ENCODE assay signal across 18 cellular contexts in the genomic region with DNA sequence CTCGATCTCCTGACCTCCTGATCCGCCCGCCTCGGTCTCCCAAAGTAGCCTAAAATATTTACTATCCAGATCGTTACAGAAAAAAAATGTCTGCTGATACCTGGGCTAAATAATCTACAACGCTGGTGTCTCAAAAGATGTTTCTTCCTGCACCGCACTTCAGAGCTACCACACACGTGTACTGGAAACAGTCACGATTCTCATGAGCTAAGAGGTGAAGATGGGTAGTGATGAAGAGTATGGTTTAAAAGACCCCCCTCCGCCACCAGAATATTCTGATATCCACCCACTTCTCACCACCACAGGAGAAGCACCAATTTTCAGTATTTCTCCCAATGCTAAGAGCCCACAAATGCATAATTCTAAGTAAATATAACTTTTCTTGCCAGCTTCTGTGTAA. TPM values are rescaled to one million over a fixed set of nuclear protein-coding genes. Genes with fewer than 3 reads are reported as not detected.
DNase-seq lines count a peak whose midpoint lies in the region; ATAC-seq and TF ChIP-seq lines count a peak whose summit lies in the region.
"Had no signal": no experiment of that assay in that cellular context is flagged by ENCODE, and none has a peak within 500 bp of the region (broad histone marks: within the 10 kb centered on the region; RNA-seq: fewer than 3 reads in every experiment).

No MANE protein-coding gene starts in this region.

- ATAC-seq in activated CD8-positive, alpha-beta T cell treated with anti-CD3 and anti-CD28 coated beads for 36 hours: peak; percentile 45
- no peak for ATAC-seq in naive thymus-derived CD4-positive, alpha-beta T cell
- ATAC-seq in Right ventricle myocardium superior (ENCODE audit: poor library complexity): no peak
- ATAC-seq: A549, heart left ventricle, HepG2, left lung had no signal

- peaks cover 35 to 37% of the 10 kb centered on the region in 2 donors for H3K36me3 Mint-ChIP-seq in CD4-positive, alpha-beta memory T cell
- peaks cover 65% of the 10 kb centered on the region for H3K36me3 Mint-ChIP-seq in activated CD8-positive, alpha-beta T cell treated with anti-CD3 and anti-CD28 coated beads for 36 hours (ENCODE audit: low read depth)
- H3K36me3 Mint-ChIP-seq in naive thymus-derived CD4-positive, alpha-beta T cell: peaks cover 14 to 65% (median 42%) of the 10 kb centered on the region in 5 donors

- peaks cover 26 to 61% (median 33%) of the 10 kb centered on the region in 4 donors for H3K4me1 Mint-ChIP-seq in CD4-positive, alpha-beta memory T cell
- peaks cover 73% of the 10 kb centered on the region for H3K4me1 Mint-ChIP-seq in activated CD8-positive, alpha-beta T cell treated with anti-CD3 and anti-CD28 coated beads for 36 hours (ENCODE audit: low read depth)
- peaks cover 29 to 82% (median 75%) of the 10 kb centered on the region in 7 donors for H3K4me1 Mint-ChIP-seq in naive thymus-derived CD4-positive, alpha-beta T cell

- H3K27me3 Mint-ChIP-seq in CD4-positive, alpha-beta memory T cell: no peaks in the 10 kb centered on the region
- no peaks in the 10 kb centered on the region for H3K27me3 Mint-ChIP-seq in activated CD8-positive, alpha-beta T cell treated with anti-CD3 and anti-CD28 coated beads for 36 hours
- no peaks in the 10 kb centered on the region for H3K27me3 Mint-ChIP-seq in naive thymus-derived CD4-positive, alpha-beta T cell
- H3K27me3 Mint-ChIP-seq: dendritic cell treated with granulocyte-macrophage colony-stimulating factor and Interleukin-4, amounts not matched to agents 40 ng/mL and 50 ng/mL, for 4 days had no signal

- H3K27me3 ChIP-seq in CD4-positive, alpha-beta memory T cell (ENCODE audit: insufficient read depth, low read length): no peaks in the 10 kb centered on the region
- H3K27me3 ChIP-seq in naive thymus-derived CD4-positive, alpha-beta T cell (ENCODE audit: control insufficient read depth in 2 of 2, insufficient read depth in 2 of 2, low read length in 2 of 2): no peaks in the 10 kb centered on the region
- H3K27me3 ChIP-seq: BE2C, cardiac muscle cell, heart left ventricle, left lung had no signal

- CTCF ChIA-PET in CD4-positive, alpha-beta memory T cell (lab: Charles Lee; ENCODE audit: partially characterized antibody): interaction anchor here (0.6 to 2.2 kb wide), 9 partner anchors 8 to 213 kb away, joined by 3 to 29 read pairs (median 6); a partner anchor contains a TSS
- CTCF ChIA-PET in activated CD8-positive, alpha-beta T cell treated with anti-CD3 and anti-CD28 coated beads for 36 hours (lab: Charles Lee): interaction anchor here (0.7 to 11.7 kb wide), 12 partner anchors 8 to 202 kb away, joined by 3 to 239 read pairs (median 6); a partner anchor contains a TSS
- CTCF ChIA-PET in naive thymus-derived CD4-positive, alpha-beta T cell (lab: Charles Lee): interaction anchor here (0.6 to 2.2 kb wide), 5 partner anchors 9 to 175 kb away, joined by 3 to 21 read pairs (median 5); no protein-coding TSS in a partner anchor

- H3K4me1 ChIP-seq in CD4-positive, alpha-beta memory T cell (ENCODE audit: insufficient read depth, low read length): peaks cover 21% of the 10 kb centered on the region
- H3K4me1 ChIP-seq in naive thymus-derived CD4-positive, alpha-beta T cell (ENCODE audit: control insufficient read depth in 2 of 2, insufficient read depth in 2 of 2, low read length in 2 of 2): peaks cover 10 to 44% of the 10 kb centered on the region in 2 donors
- H3K4me1 ChIP-seq: A549, BE2C, left lung had no signal

- DNase-seq in activated CD4-positive, alpha-beta T cell treated with anti-CD3 and anti-CD28 coated beads for 48 hours: peak; percentile 36
- DNase-seq in activated CD4-positive, alpha-beta T cell treated with anti-CD3 and anti-CD28 coated beads for 1 hour: no peak
- no peak for DNase-seq in CD4-positive, alpha-beta memory T cell
- peak; percentile 46 for DNase-seq in activated CD8-positive, alpha-beta T cell treated with anti-CD3 and anti-CD28 coated beads for 36 hours
- DNase-seq in naive thymus-derived CD4-positive, alpha-beta T cell: no peak
- no peak for DNase-seq in caudate nucleus (lab: John Stamatoyannopoulos, UW)
- no peak for DNase-seq in NOMO-1 treated with DMSO at 0.1 percent for 48 hours (lab: John Stamatoyannopoulos, UW; ENCODE audit: unreplicated experiment)
- DNase-seq in Right ventricle myocardium superior: no peak
- DNase-seq: BE2C; heart left ventricle; HFFc6; left lung; stimulated activated CD4-positive, alpha-beta T cell treated with anti-CD3 and anti-CD28 coated beads, Interleukin-4, amount 100 ng/mL, for 1 hour; T1000 had no signal

- H3K27ac Mint-ChIP-seq in CD4-positive, alpha-beta memory T cell: peak overlapping the region; percentile 43 to 87 (median 82)
- peak overlapping the region; percentile 89 for H3K27ac Mint-ChIP-seq in activated CD8-positive, alpha-beta T cell treated with anti-CD3 and anti-CD28 coated beads for 36 hours
- peak overlapping the region; percentile 81 to 97 (median 93) for H3K27ac Mint-ChIP-seq in naive thymus-derived CD4-positive, alpha-beta T cell
- H3K27ac Mint-ChIP-seq: dendritic cell treated with granulocyte-macrophage colony-stimulating factor and Interleukin-4, amounts not matched to agents 40 ng/mL and 50 ng/mL, for 4 days had no signal

- intact Hi-C loops in CD4-positive, alpha-beta memory T cell (cut with micrococcal nuclease): no loop called here
- intact Hi-C loops in activated CD8-positive, alpha-beta T cell treated with anti-CD3 and anti-CD28 coated beads for 36 hours (cut with micrococcal nuclease): loop anchor here (5.0 kb wide), 1 partner anchor 84 kb away; a partner anchor contains a TSS
- intact Hi-C loops in naive thymus-derived CD4-positive, alpha-beta T cell (cut with micrococcal nuclease): loop anchor here in 1 of 2 donors (5.0 kb wide), 1 partner anchor 36 kb away; no protein-coding TSS in a partner anchor
- intact Hi-C loops in Right ventricle myocardium superior (cut with DNase I): no loop called here

- H3K9me3 Mint-ChIP-seq in CD4-positive, alpha-beta memory T cell: peaks cover 0 to 4% (median 0%) of the 10 kb centered on the region in 8 donors
- peaks cover 4% of the 10 kb centered on the region for H3K9me3 Mint-ChIP-seq in activated CD8-positive, alpha-beta T cell treated with anti-CD3 and anti-CD28 coated beads for 36 hours
- peaks cover 0 to 6% (median 0%) of the 10 kb centered on the region in 11 donors for H3K9me3 Mint-ChIP-seq in naive thymus-derived CD4-positive, alpha-beta T cell
- H3K9me3 Mint-ChIP-seq: dendritic cell treated with granulocyte-macrophage colony-stimulating factor and Interleukin-4, amounts not matched to agents 40 ng/mL and 50 ng/mL, for 4 days; HFFc6 had no signal

- H3K4me3 ChIP-seq in CD4-positive, alpha-beta memory T cell (ENCODE audit: low read length in 2 of 2): no peak overlapping the region
- H3K4me3 ChIP-seq in naive thymus-derived CD4-positive, alpha-beta T cell (ENCODE audit: low read length): no peak overlapping the region
- H3K4me3 ChIP-seq: A549, cardiac muscle cell, heart left ventricle, left lung had no signal

- H3K4me3 Mint-ChIP-seq in CD4-positive, alpha-beta memory T cell: peak overlapping the region in 2 of 8 donors; percentile 57 to 61
- H3K4me3 Mint-ChIP-seq in activated CD8-positive, alpha-beta T cell treated with anti-CD3 and anti-CD28 coated beads for 36 hours: peak overlapping the region; percentile 45
- H3K4me3 Mint-ChIP-seq in naive thymus-derived CD4-positive, alpha-beta T cell: peak overlapping the region; percentile 27 to 76 (median 58)
- H3K4me3 Mint-ChIP-seq: dendritic cell treated with granulocyte-macrophage colony-stimulating factor and Interleukin-4, amounts not matched to agents 40 ng/mL and 50 ng/mL, for 4 days; HFFc6 had no signal

- no peaks in the 10 kb centered on the region for H3K9me3 ChIP-seq in CD4-positive, alpha-beta memory T cell (ENCODE audit: control insufficient read depth in 1 of 2, low read length in 2 of 2)
- no peaks in the 10 kb centered on the region for H3K9me3 ChIP-seq in naive thymus-derived CD4-positive, alpha-beta T cell (ENCODE audit: control insufficient read depth in 2 of 3, low read length in 3 of 3)
- H3K9me3 ChIP-seq: A549, BE2C, heart left ventricle, left lung had no signal

- TF ChIP-seq CTCF in activated CD8-positive, alpha-beta T cell treated with anti-CD3 and anti-CD28 coated beads for 36 hours (IDR thresholded peaks at IDR 0.05): no peak

- H3K27ac ChIP-seq in CD4-positive, alpha-beta memory T cell (ENCODE audit: low read depth, low read length): no peak overlapping the region
- no peak overlapping the region for H3K27ac ChIP-seq in naive thymus-derived CD4-positive, alpha-beta T cell (ENCODE audit: low read depth, low read length)
- H3K27ac ChIP-seq in caudate nucleus (ENCODE audit: low read depth, low read length): no peak overlapping the region
- H3K27ac ChIP-seq: A549, cardiac muscle cell, heart left ventricle, left lung had no signal

- POLR2A ChIA-PET in CD4-positive, alpha-beta memory T cell (lab: Charles Lee; ENCODE audit: partially characterized antibody): interaction anchor here (1.1 to 7.7 kb wide), 5 partner anchors 8 to 200 kb away, joined by 3 to 72 read pairs (median 6); a partner anchor contains a TSS
- POLR2A ChIA-PET in activated CD8-positive, alpha-beta T cell treated with anti-CD3 and anti-CD28 coated beads for 36 hours (lab: Charles Lee): interaction anchor here (0.8 to 7.4 kb wide), 7 partner anchors 8 to 195 kb away, joined by 3 to 107 read pairs (median 3); no protein-coding TSS in a partner anchor
- POLR2A ChIA-PET in naive thymus-derived CD4-positive, alpha-beta T cell (lab: Charles Lee): interaction anchor here (0.8 to 10.6 kb wide), 5 partner anchors 9 to 199 kb away, joined by 3 to 148 read pairs (median 4); a partner anchor contains a TSS

- no peaks in the 10 kb centered on the region for H3K36me3 ChIP-seq in CD4-positive, alpha-beta memory T cell (ENCODE audit: insufficient read depth, low read length)
- H3K36me3 ChIP-seq in naive thymus-derived CD4-positive, alpha-beta T cell (ENCODE audit: control insufficient read depth in 2 of 3, insufficient read depth in 3 of 3, low read length in 3 of 3): peaks cover 0 to 5% (median 0%) of the 10 kb centered on the region in 3 experiments
- H3K36me3 ChIP-seq: BE2C had no signal

RNA-seq across cellular contexts. Expression of a gene that starts 50.2 kb away (rescaled TPM):
- total RNA-seq in CD4-positive, alpha-beta memory T cell: 10 to 100 TPM; 51.1 to 58.5 TPM
- 10 to 100 TPM in 1 of 2 donors, 1 to 10 TPM in 1; 3.8 to 10.2 TPM for polyA plus RNA-seq in CD4-positive, alpha-beta memory T cell
- 10 to 100 TPM; 39.6 to 40.4 TPM for total RNA-seq in activated CD8-positive, alpha-beta T cell treated with anti-CD3 and anti-CD28 coated beads for 36 hours
- total RNA-seq in naive thymus-derived CD4-positive, alpha-beta T cell: 10 to 100 TPM; 45.6 to 65.3 (median 55.8) TPM
- 10 to 100 TPM in 1 of 2 donors, 1 to 10 TPM in 1; 8.6 to 14.0 TPM for polyA plus RNA-seq in naive thymus-derived CD4-positive, alpha-beta T cell
- total RNA-seq in Right ventricle myocardium superior: 19.3 TPM

RNA-seq across cellular contexts. Expression of a gene that starts 50.4 kb away (rescaled TPM):
- 10 to 100 TPM in 1 of 2 experiments, 1 to 10 TPM in 1; 6.9 to 13.1 TPM for total RNA-seq in CD4-positive, alpha-beta memory T cell
- 1 to 10 TPM; 5.6 to 6.7 TPM for polyA plus RNA-seq in CD4-positive, alpha-beta memory T cell
- total RNA-seq in activated CD8-positive, alpha-beta T cell treated with anti-CD3 and anti-CD28 coated beads for 36 hours: 10 to 100 TPM in 1 of 2 experiments, 1 to 10 TPM in 1; 9.6 to 12.7 TPM
- total RNA-seq in naive thymus-derived CD4-positive, alpha-beta T cell: 10 to 100 TPM in 1 of 5 experiments, 1 to 10 TPM in 4; 3.1 to 16.0 (median 8.3) TPM
- polyA plus RNA-seq in naive thymus-derived CD4-positive, alpha-beta T cell: 1 to 10 TPM; 5.2 to 9.6 TPM
- 8.3 TPM for total RNA-seq in Right ventricle myocardium superior

Comparison
In these comparisons a context has a peak if more than half of its experiments do, and no peak if none do; other contexts are left out.
1. DNase-seq: peak in activated CD4-positive, alpha-beta T cell treated with anti-CD3 and anti-CD28 coated beads for 48 hours (single experiment) and activated CD8-positive, alpha-beta T cell treated with anti-CD3 and anti-CD28 coated beads for 36 hours (single experiment); none in activated CD4-positive, alpha-beta T cell treated with anti-CD3 and anti-CD28 coated beads for 1 hour (single experiment), CD4-positive, alpha-beta memory T cell (0 of 5), naive thymus-derived CD4-positive, alpha-beta T cell (0 of 9), caudate nucleus (0 of 61), NOMO-1 treated with DMSO at 0.1 percent for 48 hours (single experiment) and Right ventricle myocardium superior (single experiment).
2. Peak in every context shown above with its lines, with median percentiles within 50 percentile points of each other: H3K27ac Mint-ChIP-seq.